Comparison of ENCODE assay signal across 19 cellular contexts in the genomic region with DNA sequence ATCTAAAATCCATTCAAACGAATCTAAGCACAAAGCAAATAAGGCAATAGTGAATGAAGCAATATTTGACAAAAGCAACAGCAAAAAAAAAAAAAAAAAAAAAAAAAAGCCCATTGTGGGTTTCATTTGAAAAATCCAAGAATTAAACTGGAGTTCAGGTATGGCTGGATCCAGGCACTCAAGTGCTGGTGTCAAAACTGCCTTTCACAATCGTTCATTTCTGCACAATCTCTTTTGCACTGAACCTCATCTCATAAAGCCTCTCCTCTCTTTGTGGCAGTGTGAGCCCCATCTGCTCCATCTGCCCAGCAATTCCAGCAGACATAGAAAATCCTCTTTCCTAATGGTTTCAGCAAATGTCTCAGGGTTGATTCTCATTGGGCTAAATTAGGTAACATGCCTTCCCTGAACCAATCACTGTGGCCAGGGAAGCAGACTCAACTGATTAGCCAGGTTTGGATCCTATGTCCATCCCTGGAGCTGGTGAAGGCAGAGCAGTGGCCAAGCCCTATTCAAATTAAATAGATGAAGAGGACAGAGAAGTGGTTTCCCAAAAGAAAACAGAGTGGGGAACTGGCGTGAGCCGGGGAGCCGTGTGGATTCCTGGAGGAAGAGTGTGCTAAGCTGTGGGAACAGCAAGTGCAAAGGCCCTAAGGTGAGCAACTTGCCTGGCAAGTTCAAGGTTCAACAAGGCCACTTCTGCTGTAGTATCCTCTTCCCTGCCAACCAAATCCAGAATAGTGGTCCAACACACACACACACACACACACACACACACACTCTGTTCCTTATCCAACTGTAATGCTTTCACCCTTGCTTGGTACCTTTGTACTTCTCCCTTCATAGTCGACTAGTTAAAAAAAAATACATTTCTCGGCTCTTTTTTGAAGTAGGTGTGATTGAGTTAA. TPM values are rescaled to one million over a fixed set of nuclear protein-coding genes. Genes with fewer than 3 reads are reported as not detected.
A peak's percentile ranks its signal among the peaks of the same experiment; 100 is the strongest.
DNase-seq lines count a peak whose midpoint lies in the region; ATAC-seq and TF ChIP-seq lines count a peak whose summit lies in the region.
"Had no signal": no experiment of that assay in that cellular context is flagged by ENCODE, and none has a peak within 500 bp of the region (broad histone marks: within the 10 kb centered on the region; RNA-seq: fewer than 3 reads in every experiment).

No MANE protein-coding gene starts in this region.

- no peak for TF ChIP-seq POLR2A in upper lobe of left lung (IDR thresholded peaks at IDR 0.05)

- peaks cover 0 to 4% (median 0%) of the 10 kb centered on the region in 4 donors for H3K9me3 ChIP-seq in upper lobe of left lung
- H3K9me3 ChIP-seq: upper lobe of right lung had no signal

- no peaks in the 10 kb centered on the region for H3K36me3 Mint-ChIP-seq in activated naive CD4-positive, alpha-beta T cell treated with anti-CD3 and anti-CD28 coated beads, Interleukin-2, amount 50 U/mL, for 24 hours
- H3K36me3 Mint-ChIP-seq in activated naive CD4-positive, alpha-beta T cell treated with anti-CD3 and anti-CD28 coated beads, Interleukin-2, amount 50 U/mL, for 72 hours, result no peaks in the 10 kb centered on the region
- H3K36me3 Mint-ChIP-seq in chondrocyte (ENCODE audit: low read depth) (no peaks in the 10 kb centered on the region), nephron (ENCODE audit: low read depth) (no peaks in the 10 kb centered on the region)

- no peaks in the 10 kb centered on the region for H3K9me3 Mint-ChIP-seq in activated naive CD4-positive, alpha-beta T cell treated with anti-CD3 and anti-CD28 coated beads, Interleukin-2, amount 50 U/mL, for 24 hours
- no peaks in the 10 kb centered on the region for H3K9me3 Mint-ChIP-seq in activated naive CD4-positive, alpha-beta T cell treated with anti-CD3 and anti-CD28 coated beads, Interleukin-2, amount 50 U/mL, for 72 hours
- peaks cover 2% of the 10 kb centered on the region for H3K9me3 Mint-ChIP-seq in chondrocyte (ENCODE audit: low read depth)
- H3K9me3 Mint-ChIP-seq in nephron, result no peaks in the 10 kb centered on the region
- H3K9me3 Mint-ChIP-seq: activated CD4-positive, alpha-beta T cell treated with anti-CD3 and anti-CD28 coated beads, Interleukin-2, amount 10 ng/mL, durations not matched to agents 24 days and 14 days; activated T-helper 17 cell treated with anti-CD3 and anti-CD28 coated beads, Interleukin-2, amount 50 U/mL, for 72 hours had no signal

- peak overlapping the region in 3 of 4 donors; percentile 92 to 99 (median 97) for H3K27ac ChIP-seq in upper lobe of left lung
- H3K27ac ChIP-seq: 22Rv1, HL-60, parathyroid adenoma, PC-9 had no signal

- no peak for DNase-seq in activated naive CD4-positive, alpha-beta T cell treated with anti-CD3 and anti-CD28 coated beads, Interleukin-2, amount 50 U/mL, for 72 hours (ENCODE audit: low spot score in 2 of 2)
- DNase-seq in chondrocyte (ENCODE audit: low spot score) (no peak), upper lobe of left lung (peak in 1 of 2 donors; percentile 28), posterior vena cava (ENCODE audit: low spot score) (no peak), AG20443 (ENCODE audit: low spot score) (no peak)
- no peak for DNase-seq in activated CD4-positive, alpha-beta T cell treated with anti-CD3 and anti-CD28 coated beads for 4 hours
- DNase-seq: activated CD4-positive, alpha-beta T cell treated with anti-CD3 and anti-CD28 coated beads, Interleukin-2, amount 10 ng/mL, durations not matched to agents 24 days and 14 days; PC-9 had no signal

- no peaks in the 10 kb centered on the region for H3K27me3 ChIP-seq in upper lobe of left lung
- H3K27me3 ChIP-seq: upper lobe of right lung had no signal

- H3K4me3 ChIP-seq in upper lobe of left lung, result no peak overlapping the region
- H3K4me3 ChIP-seq: PC-9 had no signal

- peaks cover 19% of the 10 kb centered on the region for H3K27me3 Mint-ChIP-seq in activated naive CD4-positive, alpha-beta T cell treated with anti-CD3 and anti-CD28 coated beads, Interleukin-2, amount 50 U/mL, for 24 hours
- H3K27me3 Mint-ChIP-seq in chondrocyte (ENCODE audit: low read depth) (no peaks in the 10 kb centered on the region), nephron (ENCODE audit: low read depth) (peaks cover 11% of the 10 kb centered on the region)

- no peak for TF ChIP-seq CTCF in chondrocyte (IDR thresholded peaks at IDR 0.05)
- no peak for TF ChIP-seq CTCF in nephron (IDR thresholded peaks at IDR 0.05; ENCODE audit: unreplicated experiment in 3 of 3)
- no peak for TF ChIP-seq CTCF in upper lobe of left lung (IDR thresholded peaks at IDR 0.05)

- no peak for TF ChIP-seq EP300 in upper lobe of left lung (IDR thresholded peaks at IDR 0.05)

- no peak for ATAC-seq in activated naive CD4-positive, alpha-beta T cell treated with anti-CD3 and anti-CD28 coated beads, Interleukin-2, amount 50 U/mL, for 72 hours
- ATAC-seq in upper lobe of left lung (ENCODE audit: low FRiP score in 2 of 2), result no peak
- ATAC-seq: activated T-helper 17 cell treated with anti-CD3 and anti-CD28 coated beads, Interleukin-2, amount 50 U/mL, for 72 hours; stimulated activated naive CD8-positive, alpha-beta T cell treated with anti-CD3 and anti-CD28 coated beads, Interleukin-15, Interleukin-2, amounts not matched to agents 100 U/mL and 50 U/mL, for 24 hours had no signal

- peaks cover 43 to 53% (median 44%) of the 10 kb centered on the region in 4 donors for H3K4me1 ChIP-seq in upper lobe of left lung

- H3K4me1 Mint-ChIP-seq in activated naive CD4-positive, alpha-beta T cell treated with anti-CD3 and anti-CD28 coated beads, Interleukin-2, amount 50 U/mL, for 24 hours, result no peaks in the 10 kb centered on the region
- H3K4me1 Mint-ChIP-seq in chondrocyte (ENCODE audit: low read depth), result peaks cover 41% of the 10 kb centered on the region
- peaks cover 39% of the 10 kb centered on the region for H3K4me1 Mint-ChIP-seq in nephron
- H3K4me1 Mint-ChIP-seq: activated CD4-positive, alpha-beta T cell treated with anti-CD3 and anti-CD28 coated beads, Interleukin-2, amount 10 ng/mL, durations not matched to agents 24 days and 14 days; activated T-helper 17 cell treated with anti-CD3 and anti-CD28 coated beads, Interleukin-2, amount 50 U/mL, for 72 hours had no signal

- 46 to 55% methylated on average over 7 of the region's 7 CpGs for WGBS in upper lobe of left lung, 2 donors

- H3K27ac Mint-ChIP-seq in activated naive CD4-positive, alpha-beta T cell treated with anti-CD3 and anti-CD28 coated beads, Interleukin-2, amount 50 U/mL, for 24 hours, result peak overlapping the region; percentile 19
- H3K27ac Mint-ChIP-seq in activated naive CD4-positive, alpha-beta T cell treated with anti-CD3 and anti-CD28 coated beads, Interleukin-2, amount 50 U/mL, for 72 hours, result no peak overlapping the region
- no peak overlapping the region for H3K27ac Mint-ChIP-seq in chondrocyte (ENCODE audit: unreplicated experiment)
- H3K27ac Mint-ChIP-seq in nephron, result peak overlapping the region in 2 of 3 experiments; percentile 42 to 67
- H3K27ac Mint-ChIP-seq: activated CD4-positive, alpha-beta T cell treated with anti-CD3 and anti-CD28 coated beads, Interleukin-2, amount 10 ng/mL, durations not matched to agents 24 days and 14 days; activated T-helper 17 cell treated with anti-CD3 and anti-CD28 coated beads, Interleukin-2, amount 50 U/mL, for 72 hours had no signal

- H3K4me3 Mint-ChIP-seq in activated naive CD4-positive, alpha-beta T cell treated with anti-CD3 and anti-CD28 coated beads, Interleukin-2, amount 50 U/mL, for 24 hours, result no peak overlapping the region
- H3K4me3 Mint-ChIP-seq in chondrocyte (ENCODE audit: unreplicated experiment) (peak overlapping the region; percentile 2), nephron (peak overlapping the region; percentile 77 to 91 (median 91))
- H3K4me3 Mint-ChIP-seq: activated CD4-positive, alpha-beta T cell treated with anti-CD3 and anti-CD28 coated beads, Interleukin-2, amount 10 ng/mL, durations not matched to agents 24 days and 14 days; activated T-helper 17 cell treated with anti-CD3 and anti-CD28 coated beads, Interleukin-2, amount 50 U/mL, for 72 hours had no signal

- intact Hi-C loops in posterior vena cava (cut with DNase I), result no loop called here

- no peaks in the 10 kb centered on the region for H3K36me3 ChIP-seq in upper lobe of left lung
- H3K36me3 ChIP-seq: upper lobe of right lung had no signal

RNA-seq across cellular contexts. Expression of gene HIF3A, which starts 1.2 kb away (rescaled TPM):
- total RNA-seq in activated naive CD4-positive, alpha-beta T cell treated with anti-CD3 and anti-CD28 coated beads, Interleukin-2, amount 50 U/mL, for 72 hours, result not detected
- total RNA-seq in chondrocyte, result 78.3 to 113 TPM (median 88.1 TPM) in 3 replicates
- total RNA-seq in upper lobe of left lung, result 1,000 to 10,000 TPM in 1 of 6 donors, 100 to 1,000 TPM in 1, 10 to 100 TPM in 4; 42.3 to 1,057 (median 61.3) TPM
- 10 to 100 TPM; 50.0 to 79.8 TPM for total RNA-seq in posterior vena cava
- total RNA-seq: activated CD4-positive, alpha-beta T cell treated with anti-CD3 and anti-CD28 coated beads, Interleukin-2, amount 10 ng/mL, durations not matched to agents 24 days and 14 days; activated T-helper 17 cell treated with anti-CD3 and anti-CD28 coated beads, Interleukin-2, amount 50 U/mL, for 72 hours; Daoy; MCF 10A; PC-9; T-helper 1 cell treated with Interleukin-12 subunit alpha and Interleukin-12 subunit beta and Interleukin-4 antibody, amounts not matched to agents 30 ng/mL and 1 ng/mL, for 36 hours had no signal

RNA-seq across cellular contexts. Expression of gene PPP5C, which starts 51.2 kb away (rescaled TPM):
- 100 to 1,000 TPM in 1 of 2 donors, 10 to 100 TPM in 1; 73.6 to 118 TPM for total RNA-seq in activated naive CD4-positive, alpha-beta T cell treated with anti-CD3 and anti-CD28 coated beads, Interleukin-2, amount 50 U/mL, for 72 hours
- total RNA-seq in chondrocyte (62.5 to 90.6 TPM (median 62.6 TPM) in 3 replicates), upper lobe of left lung (100 to 1,000 TPM in 1 of 6 donors, 10 to 100 TPM in 5; 54.7 to 120 (median 66.0) TPM), posterior vena cava (10 to 100 TPM; 44.3 to 46.8 TPM)

Comparison
In these comparisons a context has a peak if more than half of its experiments do, and no peak if none do; other contexts are left out.
1. H3K27ac Mint-ChIP-seq: peak in activated naive CD4-positive, alpha-beta T cell treated with anti-CD3 and anti-CD28 coated beads, Interleukin-2, amount 50 U/mL, for 24 hours (single experiment) and nephron (2 of 3); none in activated naive CD4-positive, alpha-beta T cell treated with anti-CD3 and anti-CD28 coated beads, Interleukin-2, amount 50 U/mL, for 72 hours (0 of 2) and chondrocyte (single experiment).
2. RNA of gene HIF3A, which starts 1.2 kb away (total RNA-seq): 78.3 to 113 TPM in chondrocyte, 50.0 to 79.8 TPM in posterior vena cava and 42.3 to 1,057 TPM in upper lobe of left lung; not detected in activated naive CD4-positive, alpha-beta T cell treated with anti-CD3 and anti-CD28 coated beads, Interleukin-2, amount 50 U/mL, for 72 hours; every median in the first group is over 10 times any median in the second.